ENCODE assay signal across 18 cellular contexts in the genomic region with DNA sequence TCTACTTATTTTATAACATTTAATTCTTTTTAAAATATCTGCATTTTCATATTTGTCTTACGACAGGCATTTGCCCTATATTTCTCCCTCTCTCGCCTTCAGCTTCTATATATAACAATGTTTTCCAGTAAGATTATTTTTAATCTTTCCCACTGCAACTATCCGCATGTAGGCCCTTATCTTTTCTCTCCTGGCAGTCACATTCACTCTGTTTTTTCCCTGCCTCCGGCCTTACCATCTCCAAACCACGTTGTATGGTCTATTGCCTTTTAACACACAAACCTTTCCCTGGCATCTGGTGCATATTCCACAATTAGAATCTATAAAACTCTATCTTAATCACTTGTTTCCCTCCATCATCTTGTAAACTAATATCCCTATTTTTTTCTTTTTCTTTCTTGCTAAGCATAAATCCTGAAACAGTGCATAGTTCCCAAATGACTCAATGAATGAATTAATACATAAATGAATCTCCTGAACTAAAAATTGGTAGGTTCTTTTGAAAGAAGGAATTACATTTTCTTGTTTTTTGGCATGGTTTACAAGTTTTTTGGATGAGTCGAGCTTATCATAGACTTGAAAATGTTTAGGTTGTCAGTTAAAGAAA.
DNase-seq lines count a peak whose midpoint lies in the region; ATAC-seq, FAIRE-seq and TF ChIP-seq lines count a peak whose summit lies in the region.
"Had no signal": no experiment of that assay in that cellular context is flagged by ENCODE, and none has a peak within 500 bp of the region (broad histone marks: within the 10 kb centered on the region; RNA-seq: fewer than 3 reads in every experiment).

No MANE protein-coding gene starts in this region.

- H3K27ac ChIP-seq in PC-3 (ENCODE audit: low read length) (peak overlapping the region; percentile 89), Karpas-422 (ENCODE audit: low read length) (no peak overlapping the region), psoas muscle (no peak overlapping the region)
- H3K27ac ChIP-seq: BLaER1, tibial nerve had no signal

- peak; percentile 29 for DNase-seq in ELR (ENCODE audit: low read depth)
- peak; percentile 30 for DNase-seq in PC-3
- peak; percentile 26 for DNase-seq in choroid plexus epithelial cell (ENCODE audit: low read depth)
- DNase-seq in iris pigment epithelial cell (ENCODE audit: low read depth): peak; percentile 54
- DNase-seq in HTR-8/SVneo (ENCODE audit: insufficient read length, low spot score): no peak
- DNase-seq in Karpas-422: no peak
- no peak for DNase-seq in psoas muscle
- DNase-seq: activated CD4-positive, alpha-beta T cell treated with anti-CD3 and anti-CD28 coated beads, Interleukin-2, amount 50 U/mL, for 1 hour; activated naive CD4-positive, alpha-beta T cell treated with anti-CD3 and anti-CD28 coated beads, Interleukin-2, amount 10 ng/mL, durations not matched to agents 7 days and 5 days; hippocampal formation; kidney glomerular epithelial cell; NCI-H1930; NCI-H526; stimulated activated naive CD4-positive, alpha-beta T cell had no signal

- no peak for FAIRE-seq in HTR-8/SVneo (lab: Jason Lieb, UNC)

- CTCF ChIA-PET in PC-3 (lab: Charles Lee): no interaction called here

- H3K9ac ChIP-seq in PC-3 (ENCODE audit: low read length) (peak overlapping the region; percentile 54; the same call in 1 of the 2 replicates), Karpas-422 (ENCODE audit: low read length) (no peak overlapping the region)
- H3K9ac ChIP-seq: BLaER1 had no signal

- ATAC-seq in PC-3 (no peak), GM18907 (IDR thresholded peaks at IDR 0.05; ENCODE audit: unreplicated experiment) (no peak), psoas muscle (no peak)
- ATAC-seq: esophagus mucosa had no signal

- H3K4me1 ChIP-seq in PC-3 (ENCODE audit: insufficient read depth, low read length) (peaks cover 59% of the 10 kb centered on the region), Karpas-422 (ENCODE audit: low read length) (no peaks in the 10 kb centered on the region), psoas muscle (no peaks in the 10 kb centered on the region)
- H3K4me1 ChIP-seq: BLaER1 had no signal

- H3F3A ChIP-seq in PC-3 (ENCODE audit: low read length, unreplicated experiment): no peaks in the 10 kb centered on the region

- no peak overlapping the region for H2AFZ ChIP-seq in PC-3 (ENCODE audit: low read length)
- H2AFZ ChIP-seq in Karpas-422 (ENCODE audit: low read length): no peak overlapping the region

- H3K79me2 ChIP-seq in PC-3 (ENCODE audit: low read length) (no peaks in the 10 kb centered on the region), Karpas-422 (ENCODE audit: low read length) (no peaks in the 10 kb centered on the region)

- intact Hi-C loops in PC-3 (cut with micrococcal nuclease) (no loop called here), psoas muscle (cut with DNase I) (no loop called here)

- H3K4me3 ChIP-seq in PC-3 (ENCODE audit: low read length) (no peak overlapping the region), choroid plexus epithelial cell (ENCODE audit: low read depth, low read length) (no peak overlapping the region), Karpas-422 (ENCODE audit: low read length) (no peak overlapping the region), psoas muscle (no peak overlapping the region)
- H3K4me3 ChIP-seq: BLaER1, tibial nerve had no signal

- H3K4me2 ChIP-seq in PC-3 (ENCODE audit: low read length): peak overlapping the region; percentile 62
- no peak overlapping the region for H3K4me2 ChIP-seq in Karpas-422 (ENCODE audit: low read depth, low read length, poor library complexity, severe bottlenecking)
- H3K4me2 ChIP-seq: BLaER1 had no signal

- no peaks in the 10 kb centered on the region for H3K9me3 ChIP-seq in PC-3 (ENCODE audit: low read length)
- peaks cover 19% of the 10 kb centered on the region; the same call in 1 of the 2 replicates for H3K9me3 ChIP-seq in Karpas-422 (ENCODE audit: low read length)
- no peaks in the 10 kb centered on the region for H3K9me3 ChIP-seq in psoas muscle
- H3K9me3 ChIP-seq: BLaER1, tibial nerve had no signal

- BruUV-seq in PC-3 (replicated peaks; lab: Mats Ljungman, UMichigan): no TSS peak

- H3K27me3 ChIP-seq in PC-3 (ENCODE audit: low read length) (no peaks in the 10 kb centered on the region), Karpas-422 (ENCODE audit: low read length) (no peaks in the 10 kb centered on the region), psoas muscle (ENCODE audit: insufficient read depth in 3 of 3, low read length in 2 of 3) (no peaks in the 10 kb centered on the region)
- H3K27me3 ChIP-seq: BLaER1, tibial nerve had no signal

- TF ChIP-seq CTCF in PC-3 (conservative IDR thresholded peaks at IDR 0.05; ENCODE audit: low read depth, low read length) (no peak), choroid plexus epithelial cell (conservative IDR thresholded peaks at IDR 0.05; ENCODE audit: low read depth, low read length) (no peak), psoas muscle (IDR thresholded peaks at IDR 0.05) (no peak)

- H3K36me3 ChIP-seq in PC-3 (ENCODE audit: low read depth, low read length) (no peaks in the 10 kb centered on the region), Karpas-422 (ENCODE audit: insufficient read depth, low read length) (no peaks in the 10 kb centered on the region), psoas muscle (ENCODE audit: insufficient read depth in 1 of 2, low read depth in 1 of 2) (no peaks in the 10 kb centered on the region)
- H3K36me3 ChIP-seq: BLaER1, tibial nerve had no signal

- H3K9me2 ChIP-seq in PC-3 (replicated peaks; ENCODE audit: low read length) (no peaks in the 10 kb centered on the region), Karpas-422 (replicated peaks; ENCODE audit: insufficient read depth, low read length) (no peaks in the 10 kb centered on the region)

- H4K20me1 ChIP-seq in PC-3 (ENCODE audit: low read length) (no peaks in the 10 kb centered on the region), Karpas-422 (ENCODE audit: insufficient read depth, low read depth, low read length) (no peaks in the 10 kb centered on the region)
- H4K20me1 ChIP-seq: BLaER1 had no signal

- 39 to 47% (median 46%) methylated on average over 6 of the region's 6 CpGs for WGBS in psoas muscle, 3 donors

- POLR2A ChIA-PET in PC-3 (lab: Charles Lee; ENCODE audit: unreplicated experiment): no interaction called here

Comparison
In these comparisons a context has a peak if more than half of its experiments do, and no peak if none do; other contexts are left out.
1. DNase-seq: peak in ELR (single experiment), PC-3 (single experiment), choroid plexus epithelial cell (single experiment) and iris pigment epithelial cell (single experiment); none in HTR-8/SVneo (single experiment), Karpas-422 (single experiment) and psoas muscle (0 of 2).